ENCODE assay signal across 8 cellular contexts in the genomic region with DNA sequence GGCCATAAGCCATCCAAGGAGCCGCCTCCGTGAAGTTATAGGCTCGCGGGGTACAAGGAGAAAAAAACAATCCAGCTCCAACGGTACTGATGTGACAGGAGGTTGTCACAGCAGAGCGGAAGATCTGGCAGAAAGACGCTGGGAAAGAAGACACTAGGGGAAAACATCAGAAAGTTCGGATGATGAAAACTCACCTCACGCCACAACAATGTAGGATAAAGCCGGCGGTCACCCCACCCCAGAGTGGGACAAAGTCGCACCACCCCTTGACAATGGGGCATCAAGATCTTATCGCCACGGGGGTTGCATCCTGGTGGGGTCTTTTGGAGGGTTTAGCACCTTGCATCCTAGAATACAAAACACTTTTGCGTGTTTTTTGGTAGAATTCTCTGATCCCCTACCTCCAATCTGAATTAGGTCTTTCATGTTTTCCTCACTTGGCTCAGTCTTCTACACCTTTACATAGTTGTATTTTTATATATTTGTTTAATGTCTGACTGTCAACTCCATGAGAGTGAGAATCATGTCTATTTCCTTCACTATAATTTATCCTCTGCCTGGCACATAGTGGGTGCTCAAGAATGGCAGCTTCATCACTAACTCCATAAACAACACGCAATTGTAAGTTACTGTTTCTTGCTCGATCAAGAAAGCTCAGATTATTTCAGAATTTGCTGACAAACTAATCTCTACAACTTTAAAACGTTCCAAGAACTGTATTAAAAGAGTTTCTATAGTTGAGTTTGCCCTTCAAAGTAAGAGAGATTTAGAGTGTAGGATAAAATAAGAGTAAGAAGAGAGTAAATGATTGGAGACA. TPM values are rescaled to one million over a fixed set of nuclear protein-coding genes. Genes with fewer than 3 reads are reported as not detected.
DNase-seq lines count a peak whose midpoint lies in the region; ATAC-seq and TF ChIP-seq lines count a peak whose summit lies in the region.

No MANE protein-coding gene starts in this region.

- peak overlapping the region; percentile 46 for H3K4me3 ChIP-seq in NB4 (ENCODE audit: low read depth, low read length)
- H3K4me3 ChIP-seq in effector memory CD4-positive, alpha-beta T cell (ENCODE audit: insufficient read depth, low read depth, low read length, poor library complexity, severe bottlenecking), result peak overlapping the region; percentile 54
- H3K4me3 ChIP-seq in neuron (ENCODE audit: low read length), result peak overlapping the region; percentile 89

- H3K4me1 Mint-ChIP-seq in CD14-positive monocyte, result peaks cover 14% of the 10 kb centered on the region

- peaks cover 0 to 10% of the 10 kb centered on the region in 2 donors for H3K36me3 Mint-ChIP-seq in CD14-positive monocyte

- no peaks in the 10 kb centered on the region for H3K36me3 ChIP-seq in effector memory CD4-positive, alpha-beta T cell (ENCODE audit: control insufficient read depth, insufficient read depth, low read length)
- H3K36me3 ChIP-seq in neuron (ENCODE audit: insufficient read depth, low read length), result no peaks in the 10 kb centered on the region

- peak overlapping the region in 1 of 7 donors; percentile 8 for H3K27ac Mint-ChIP-seq in CD14-positive monocyte

- H2AFZ ChIP-seq in neuron (ENCODE audit: low read depth, low read length), result peak overlapping the region; percentile 13

- DNase-seq in CD14-positive monocyte (ENCODE audit: low spot score) (no peak), NB4 (ENCODE audit: low read depth) (no peak), SW 1271 (lab: John Stamatoyannopoulos, UW) (no peak), DMS 273 treated with DMSO at 0.1 percent for 48 hours (lab: John Stamatoyannopoulos, UW) (no peak), NCI-H226 (no peak)
- no peak for DNase-seq in effector memory CD4-positive, alpha-beta T cell

- intact Hi-C loops in CD14-positive monocyte (cut with micrococcal nuclease), result no loop called here

- peak overlapping the region; percentile 26 for H3K27ac ChIP-seq in effector memory CD4-positive, alpha-beta T cell (ENCODE audit: insufficient read depth, low read length, poor library complexity, severe bottlenecking)

- H3K9me3 ChIP-seq in effector memory CD4-positive, alpha-beta T cell (ENCODE audit: control insufficient read depth, low read length), result no peaks in the 10 kb centered on the region
- H3K9me3 ChIP-seq in neuron (ENCODE audit: low read length), result no peaks in the 10 kb centered on the region

- H3K4me1 ChIP-seq in effector memory CD4-positive, alpha-beta T cell (ENCODE audit: control insufficient read depth, insufficient read depth, low read length, poor library complexity, severe bottlenecking), result peaks cover 8% of the 10 kb centered on the region
- peaks cover 26% of the 10 kb centered on the region for H3K4me1 ChIP-seq in neuron (ENCODE audit: insufficient read depth, low read length)

- no peak for TF ChIP-seq POLR2A in NB4 (IDR thresholded peaks at IDR 0.05; ENCODE audit: extremely low read depth, insufficient read length)

- peaks cover 58 to 75% (median 65%) of the 10 kb centered on the region in 3 donors for H3K27me3 Mint-ChIP-seq in CD14-positive monocyte (ENCODE audit: low read depth in 3 of 3)

- no peak for TF ChIP-seq CTCF in CD14-positive monocyte (IDR thresholded peaks at IDR 0.05)
- TF ChIP-seq CTCF in NB4 (IDR thresholded peaks at IDR 0.05; ENCODE audit: low read depth, low read length), result no peak

- ATAC-seq in HG03097 (IDR thresholded peaks at IDR 0.05; ENCODE audit: low FRiP score, unreplicated experiment), result no peak

- no peaks in the 10 kb centered on the region for H3K27me3 ChIP-seq in effector memory CD4-positive, alpha-beta T cell (replicated peaks; ENCODE audit: control insufficient read depth, insufficient read depth, low read length, poor library complexity, severe bottlenecking)
- no peaks in the 10 kb centered on the region for H3K27me3 ChIP-seq in neuron (ENCODE audit: insufficient read depth, low read length)

- H3K9me3 Mint-ChIP-seq in CD14-positive monocyte, result peaks cover 0 to 9% (median 5%) of the 10 kb centered on the region in 7 donors

- peak overlapping the region; percentile 84 to 93 for H3K4me3 Mint-ChIP-seq in CD14-positive monocyte

RNA-seq across cellular contexts. Expression of a gene that starts 0.6 kb away (rescaled TPM):
- polyA plus RNA-seq in CD14-positive monocyte, result not detected
